ENCODE assay signal across 8 cellular contexts in the genomic region with DNA sequence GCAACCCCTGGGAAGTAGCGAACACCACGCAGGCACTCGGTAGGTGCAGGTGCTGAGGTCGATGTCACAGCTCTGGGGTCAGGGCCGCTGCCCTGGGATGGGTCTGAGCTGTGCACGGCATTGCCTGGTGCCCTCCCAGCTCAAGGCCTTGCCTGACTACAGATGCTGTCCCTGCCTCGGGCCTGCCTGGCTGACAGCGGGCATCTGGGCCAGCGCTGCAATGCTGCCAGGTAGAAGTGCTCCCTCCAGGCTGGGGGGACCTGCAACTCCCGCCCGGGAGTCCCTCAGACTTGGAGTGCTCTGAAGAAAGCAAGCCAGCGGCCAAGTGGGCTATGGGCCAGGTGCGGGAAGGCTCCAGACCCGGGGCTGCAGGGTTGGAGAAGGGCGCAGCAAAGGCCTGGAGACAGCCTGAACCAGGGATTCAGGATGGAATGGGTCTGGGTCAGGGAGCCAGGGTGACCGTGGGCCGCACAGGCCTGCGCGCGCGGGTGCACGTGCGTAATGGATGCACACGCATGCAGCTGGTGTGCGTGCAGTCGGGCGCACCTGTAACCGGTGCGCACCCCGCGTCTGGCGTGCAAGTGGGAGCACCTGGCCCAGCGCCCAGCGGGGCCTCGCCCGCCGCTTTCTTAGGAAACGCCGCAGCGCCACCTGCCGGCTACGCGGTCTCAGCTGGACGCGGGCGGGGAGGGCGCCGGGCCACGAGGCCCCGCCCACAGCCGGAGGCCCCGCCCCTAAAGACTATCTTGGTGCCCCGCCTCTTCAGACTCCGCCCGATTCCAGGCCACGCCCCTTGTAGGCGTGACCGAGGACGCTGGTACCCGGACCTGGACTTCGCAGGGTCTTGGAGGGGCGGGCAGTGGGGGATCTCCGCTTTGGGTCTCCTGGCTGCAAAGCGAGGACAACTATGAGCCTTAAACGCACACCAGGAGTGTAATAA. TPM values are rescaled to one million over a fixed set of nuclear protein-coding genes. Genes with fewer than 3 reads are reported as not detected.
DNase-seq lines count a peak whose midpoint lies in the region; ATAC-seq, FAIRE-seq and TF ChIP-seq lines count a peak whose summit lies in the region.

No MANE protein-coding gene starts in this region.

- H2AFZ ChIP-seq in HepG2 (ENCODE audit: low read length): no peak overlapping the region

- TF ChIP-seq EP300 in HepG2 (IDR thresholded peaks at IDR 0.05; ENCODE audit: low read depth in 2 of 2, low read length in 2 of 2) (no peak), HepG2 (CRISPR knock-in tag; IDR thresholded peaks at IDR 0.05; ENCODE audit: borderline replicate concordance) (no peak)

- no peaks in the 10 kb centered on the region for H4K20me1 ChIP-seq in HepG2 (ENCODE audit: insufficient read depth, low read length)

- TF ChIP-seq CTCF in GM10266 (IDR thresholded peaks at IDR 0.05; ENCODE audit: control insufficient read depth, insufficient read depth, low read depth, missing control alignments) (peak; percentile 87), choroid plexus epithelial cell (conservative IDR thresholded peaks at IDR 0.05; ENCODE audit: low read depth, low read length) (peak; percentile 58), HepG2 (CRISPR knock-in tag; IDR thresholded peaks at IDR 0.05) (peak; percentile 92)

- no TSS peak for BruUV-seq in HepG2 (replicated peaks; lab: Mats Ljungman, UMichigan)

- no peaks in the 10 kb centered on the region for H3K79me2 ChIP-seq in HepG2 (ENCODE audit: insufficient read depth, low read length)

- peak overlapping the region; percentile 53; the same call in 1 of the 2 replicates for H3K4me2 ChIP-seq in HepG2 (ENCODE audit: low read depth, low read length)

- POLR2A ChIA-PET in HepG2 (lab: Yijun Ruan, JAX): interaction anchor here (1.0 kb wide), 1 partner anchor 16 kb away, joined by 4 read pairs; no protein-coding TSS in a partner anchor

- CTCF ChIA-PET in HepG2 (lab: Yijun Ruan, JAX; ENCODE audit: low intra/inter-chr PET ratio, low total read pairs): interaction anchor here (0.6 to 2.5 kb wide), 2 partner anchors 8 to 187 kb away, joined by 3 to 33 read pairs; no protein-coding TSS in a partner anchor

- 20% methylated on average over 4 of the region's 65 CpGs for WGBS in HepG2 (ENCODE audit: low lambda C conversion rate)

- TF ChIP-seq POLR2A in HepG2 (IDR thresholded peaks at IDR 0.05; ENCODE audit: insufficient read depth in 1 of 2, low read depth in 2 of 2, low read length in 2 of 2): no peak

- no peaks in the 10 kb centered on the region for H3K36me3 ChIP-seq in HepG2 (replicated peaks in 1 of 2; ENCODE audit: control insufficient read depth in 1 of 2, insufficient read depth in 2 of 2, low read length in 2 of 2)

- in situ Hi-C loops in HepG2 (cut with HindIII; ENCODE audit: extremely low pct_ligation_motif_present, low pct_unique_long_range_greater_than_20kb): no loop called here

- peak; percentile 95 for TF ChIP-seq RAD21 in HepG2 (CRISPR knock-in tag; IDR thresholded peaks at IDR 0.05)

- intact Hi-C loops in HepG2 (cut with micrococcal nuclease; ENCODE audit: unreplicated experiment): loop anchor here (5.0 kb wide), 1 partner anchor 185 kb away; no protein-coding TSS in a partner anchor

- peak; percentile 18 for FAIRE-seq in HepG2 (lab: Jason Lieb, UNC)

- DNase-seq in GM10266 (ENCODE audit: extremely low spot score) (peak; percentile 100), NCI-H69 (lab: John Stamatoyannopoulos, UW) (peak; percentile 96), choroid plexus epithelial cell (ENCODE audit: low read depth) (peak; percentile 86), HepG2 (ENCODE audit: low spot score) (peak; percentile 69)
- DNase-seq in activated CD4-positive, alpha-beta T cell treated with anti-CD3 and anti-CD28 coated beads, Interleukin-2, amount 50 U/mL, for 1 hour: peak; percentile 91
- peak; percentile 82 to 93 for DNase-seq in stimulated activated CD4-positive, alpha-beta T cell treated with anti-CD3 and anti-CD28 coated beads, Interleukin-4, amount 100 ng/mL, for 4 hours

- ATAC-seq in HG03571 (IDR thresholded peaks at IDR 0.05; ENCODE audit: unreplicated experiment) (peak; percentile 53), HepG2 (peak; percentile 83), HG03521 (IDR thresholded peaks at IDR 0.05; ENCODE audit: unreplicated experiment) (no peak)

- H3K4me1 ChIP-seq in HepG2 (ENCODE audit: insufficient read depth, low read length): no peaks in the 10 kb centered on the region

- no peaks in the 10 kb centered on the region for H3K9me3 ChIP-seq in HepG2 (ENCODE audit: low read length)

- H3K4me3 ChIP-seq in choroid plexus epithelial cell (ENCODE audit: low read depth, low read length): no peak overlapping the region
- H3K4me3 ChIP-seq in HepG2 (replicated peaks in 1 of 3; ENCODE audit: insufficient read depth in 1 of 3, low read depth in 2 of 3, low read length in 3 of 3): peak overlapping the region in 1 of 3 experiments; percentile 39; a peak in 1 of 6 replicates

- no peak overlapping the region for H3K27ac ChIP-seq in HepG2 (ENCODE audit: extremely low read length, insufficient read depth, low read length)

- peaks cover 6 to 39% of the 10 kb centered on the region in 2 experiments for H3K27me3 ChIP-seq in HepG2 (ENCODE audit: control insufficient read depth in 1 of 2, insufficient read depth in 2 of 2, low read length in 2 of 2)

- H3K9ac ChIP-seq in HepG2 (ENCODE audit: insufficient read depth, low read depth, low read length): no peak overlapping the region

TF ChIP-seq in HepG2, 621 proteins besides CTCF, POLR2A, EP300 and RAD21 (continues in another document):
- no peak for TF ChIP-seq DNMT3B (CRISPR knock-in tag; conservative IDR thresholded peaks at IDR 0.05)
- no peak for TF ChIP-seq MAFF (IDR thresholded peaks at IDR 0.05; ENCODE audit: low read depth, low read length)
- TF ChIP-seq IKZF4 (CRISPR knock-in tag; IDR thresholded peaks at IDR 0.05; ENCODE audit: borderline replicate concordance, low read depth, not compliant biosample characterization): no peak
- TF ChIP-seq, protein P1, sequence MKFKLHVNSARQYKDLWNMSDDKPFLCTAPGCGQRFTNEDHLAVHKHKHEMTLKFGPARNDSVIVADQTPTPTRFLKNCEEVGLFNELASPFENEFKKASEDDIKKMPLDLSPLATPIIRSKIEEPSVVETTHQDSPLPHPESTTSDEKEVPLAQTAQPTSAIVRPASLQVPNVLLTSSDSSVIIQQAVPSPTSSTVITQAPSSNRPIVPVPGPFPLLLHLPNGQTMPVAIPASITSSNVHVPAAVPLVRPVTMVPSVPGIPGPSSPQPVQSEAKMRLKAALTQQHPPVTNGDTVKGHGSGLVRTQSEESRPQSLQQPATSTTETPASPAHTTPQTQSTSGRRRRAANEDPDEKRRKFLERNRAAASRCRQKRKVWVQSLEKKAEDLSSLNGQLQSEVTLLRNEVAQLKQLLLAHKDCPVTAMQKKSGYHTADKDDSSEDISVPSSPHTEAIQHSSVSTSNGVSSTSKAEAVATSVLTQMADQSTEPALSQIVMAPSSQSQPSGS (CRISPR knock-in tag; IDR thresholded peaks at IDR 0.05): no peak
- no peak for TF ChIP-seq ELF4 (CRISPR knock-in tag; IDR thresholded peaks at IDR 0.05; ENCODE audit: borderline replicate concordance)
- 0 out of 2 replicates have a peak, but pooled peaks have one; percentile 32 for TF ChIP-seq ZNF891 (CRISPR knock-in tag; IDR thresholded peaks at IDR 0.05)
- no peak for TF ChIP-seq ZNF350 (CRISPR knock-in tag; IDR thresholded peaks at IDR 0.05; ENCODE audit: borderline replicate concordance, low read depth)
- TF ChIP-seq ZFX (CRISPR knock-in tag; IDR thresholded peaks at IDR 0.05; ENCODE audit: low read depth): peak; percentile 60
- TF ChIP-seq ZKSCAN1 (IDR thresholded peaks at IDR 0.05; ENCODE audit: low read length): no peak
- TF ChIP-seq HOXA3 (CRISPR knock-in tag; IDR thresholded peaks at IDR 0.05): no peak
- TF ChIP-seq SKI (IDR thresholded peaks at IDR 0.05; ENCODE audit: partially characterized antibody): no peak
- TF ChIP-seq ZNF564 (CRISPR knock-in tag; IDR thresholded peaks at IDR 0.05): 0 out of 2 replicates have a peak, but pooled peaks have one; percentile 32
- TF ChIP-seq ATF7 (IDR thresholded peaks at IDR 0.05): no peak
- no peak for TF ChIP-seq ATF7 (CRISPR knock-in tag; IDR thresholded peaks at IDR 0.05)
- peak; percentile 76; the same call in 1 of the 2 replicates for TF ChIP-seq MTA1 (CRISPR knock-in tag; IDR thresholded peaks at IDR 0.05; ENCODE audit: borderline replicate concordance)
- peak; percentile 77; the same call in 1 of the 2 replicates for TF ChIP-seq ZNF678 (CRISPR knock-in tag; IDR thresholded peaks at IDR 0.05)
- TF ChIP-seq ETV6 (CRISPR knock-in tag; conservative IDR thresholded peaks at IDR 0.05): no peak
- no peak for TF ChIP-seq RBAK (CRISPR knock-in tag; IDR thresholded peaks at IDR 0.05)
- TF ChIP-seq ZSCAN22 (CRISPR knock-in tag; IDR thresholded peaks at IDR 0.05): no peak

RNA-seq across cellular contexts. Expression of gene MICALL2, which starts 46.7 kb away (rescaled TPM):
- total RNA-seq in HepG2 (2016; rRNA removed; fragmentation: Illumina TruSeq; extraction: Trizol): 1.8 and 5.8 TPM in 2 replicates
- 5.5 and 6.3 TPM in 2 replicates for total RNA-seq in HepG2 (2016; cell fraction: cytosol; rRNA removed; fragmentation: Illumina TruSeq; extraction: Trizol; ENCODE audit: low read depth)
- 2.1 and 6.3 TPM in 2 replicates for total RNA-seq in HepG2 (2016; cell fraction: insoluble cytoplasmic fraction; rRNA removed; fragmentation: Illumina TruSeq; extraction: Trizol)
- 2.9 and 3.0 TPM in 2 replicates for total RNA-seq in HepG2 (2016; cell fraction: membrane; rRNA removed; fragmentation: Illumina TruSeq; extraction: Trizol)
- 7.9 and 10.2 TPM in 2 replicates for total RNA-seq in HepG2 (2016; cell fraction: nucleus; rRNA removed; fragmentation: Illumina TruSeq; extraction: Trizol)
- polyA plus RNA-seq in HepG2 (2011; rRNA removed): 12.4 and 15.0 TPM in 2 replicates
- polyA plus RNA-seq in HepG2 (2011; cell fraction: cytosol; rRNA removed): 2.3 and 4.4 TPM in 2 replicates
- polyA plus RNA-seq in HepG2 (2011; cell fraction: nucleus; rRNA removed): 231 and 294 TPM in 2 replicates
- polyA plus RNA-seq in HepG2 (2012): 5.9 and 10.1 TPM in 2 replicates
- polyA plus RNA-seq in HepG2 (2016; cell fraction: cytosol; fragmentation: Illumina TruSeq; extraction: Trizol; ENCODE audit: low read depth): 1.1 and 1.7 TPM in 2 replicates
- 1.9 and 2.3 TPM in 2 replicates for polyA plus RNA-seq in HepG2 (2016; cell fraction: insoluble cytoplasmic fraction; fragmentation: Illumina TruSeq; extraction: Trizol; ENCODE audit: low read depth)
- 1.3 and 1.7 TPM in 2 replicates for polyA plus RNA-seq in HepG2 (2016; cell fraction: membrane; fragmentation: Illumina TruSeq; extraction: Trizol; ENCODE audit: low read depth)
- 32.1 and 32.9 TPM in 2 replicates for polyA plus RNA-seq in HepG2 (2016; cell fraction: nucleus; fragmentation: Illumina TruSeq; extraction: Trizol; ENCODE audit: insufficient read depth, low read depth)
- 17.6 and 22.4 TPM in 2 replicates for polyA minus RNA-seq in HepG2 (2011; rRNA and poly(A)+ RNA removed; ENCODE audit: low replicate concordance)
- polyA minus RNA-seq in HepG2 (2011; cell fraction: cytosol; rRNA and poly(A)+ RNA removed): 2.2 and 2.5 TPM in 2 replicates
- 26.2 and 30.8 TPM in 2 replicates for polyA minus RNA-seq in HepG2 (2011; cell fraction: nucleus; rRNA and poly(A)+ RNA removed)
